Comparison of ENCODE assay signal across 1 cellular context in the genomic region with DNA sequence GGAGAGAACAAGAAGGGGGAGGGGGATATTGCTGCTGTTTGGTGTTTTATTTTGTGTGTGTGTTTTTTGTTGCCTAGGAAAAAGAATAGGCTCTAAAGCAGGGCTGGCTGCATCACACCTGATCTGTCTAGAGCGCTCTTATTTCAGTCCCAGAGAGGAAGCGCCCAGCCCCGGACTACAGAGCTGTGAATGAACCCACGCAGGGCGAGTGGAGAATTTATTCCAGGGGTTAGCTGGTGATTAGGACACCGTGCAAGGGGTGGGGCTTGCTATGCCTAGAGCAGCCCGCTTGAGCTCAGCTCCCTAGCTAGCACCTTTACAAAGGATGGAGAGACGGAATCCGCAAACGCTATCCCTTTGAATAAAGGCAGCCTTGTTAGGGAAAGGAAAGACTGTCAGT.
A peak's percentile ranks its signal among the peaks of the same experiment; 100 is the strongest.
TF ChIP-seq lines count a peak whose summit lies in the region.

No MANE protein-coding gene starts in this region.

TF ChIP-seq in HEK293, 187 proteins besides CTCF, POLR2A, EP300 and RAD21 (continued from another document and continues in another):
- TF ChIP-seq ZXDB (tag by site-specific recombination; IDR thresholded peaks at IDR 0.05), result no peak
- TF ChIP-seq ZNF501 (tag by site-specific recombination; IDR thresholded peaks at IDR 0.05), result no peak
- TF ChIP-seq ZBTB17 (tag by site-specific recombination; IDR thresholded peaks at IDR 0.05), result peak; percentile 60
- TF ChIP-seq ZNF202 (tag by site-specific recombination; IDR thresholded peaks at IDR 0.05; ENCODE audit: borderline replicate concordance), result no peak
- TF ChIP-seq ZEB2 (tag by site-specific recombination; IDR thresholded peaks at IDR 0.05), result no peak
- TF ChIP-seq, protein P1, sequence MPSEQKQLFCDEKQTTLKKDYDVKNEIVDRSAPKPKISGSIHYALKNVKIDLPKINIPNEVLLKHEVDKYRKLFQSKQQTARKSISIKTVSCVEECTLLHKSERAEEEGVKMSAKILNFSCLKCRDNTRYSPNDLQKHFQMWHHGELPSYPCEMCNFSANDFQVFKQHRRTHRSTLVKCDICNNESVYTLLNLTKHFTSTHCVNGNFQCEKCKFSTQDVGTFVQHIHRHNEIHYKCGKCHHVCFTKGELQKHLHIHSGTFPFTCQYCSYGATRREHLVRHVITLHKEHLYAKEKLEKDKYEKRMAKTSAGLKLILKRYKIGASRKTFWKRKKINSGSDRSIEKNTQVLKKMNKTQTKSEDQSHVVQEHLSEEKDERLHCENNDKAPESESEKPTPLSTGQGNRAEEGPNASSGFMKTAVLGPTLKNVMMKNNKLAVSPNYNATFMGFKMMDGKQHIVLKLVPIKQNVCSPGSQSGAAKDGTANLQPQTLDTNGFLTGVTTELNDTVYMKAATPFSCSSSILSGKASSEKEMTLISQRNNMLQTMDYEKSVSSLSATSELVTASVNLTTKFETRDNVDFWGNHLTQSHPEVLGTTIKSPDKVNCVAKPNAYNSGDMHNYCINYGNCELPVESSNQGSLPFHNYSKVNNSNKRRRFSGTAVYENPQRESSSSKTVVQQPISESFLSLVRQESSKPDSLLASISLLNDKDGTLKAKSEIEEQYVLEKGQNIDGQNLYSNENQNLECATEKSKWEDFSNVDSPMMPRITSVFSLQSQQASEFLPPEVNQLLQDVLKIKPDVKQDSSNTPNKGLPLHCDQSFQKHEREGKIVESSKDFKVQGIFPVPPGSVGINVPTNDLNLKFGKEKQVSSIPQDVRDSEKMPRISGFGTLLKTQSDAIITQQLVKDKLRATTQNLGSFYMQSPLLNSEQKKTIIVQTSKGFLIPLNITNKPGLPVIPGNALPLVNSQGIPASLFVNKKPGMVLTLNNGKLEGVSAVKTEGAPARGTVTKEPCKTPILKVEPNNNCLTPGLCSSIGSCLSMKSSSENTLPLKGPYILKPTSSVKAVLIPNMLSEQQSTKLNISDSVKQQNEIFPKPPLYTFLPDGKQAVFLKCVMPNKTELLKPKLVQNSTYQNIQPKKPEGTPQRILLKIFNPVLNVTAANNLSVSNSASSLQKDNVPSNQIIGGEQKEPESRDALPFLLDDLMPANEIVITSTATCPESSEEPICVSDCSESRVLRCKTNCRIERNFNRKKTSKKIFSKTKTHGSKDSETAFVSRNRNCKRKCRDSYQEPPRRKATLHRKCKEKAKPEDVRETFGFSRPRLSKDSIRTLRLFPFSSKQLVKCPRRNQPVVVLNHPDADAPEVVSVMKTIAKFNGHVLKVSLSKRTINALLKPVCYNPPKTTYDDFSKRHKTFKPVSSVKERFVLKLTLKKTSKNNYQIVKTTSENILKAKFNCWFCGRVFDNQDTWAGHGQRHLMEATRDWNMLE (tag by site-specific recombination; conservative IDR thresholded peaks at IDR 0.05; ENCODE audit: low read depth), result no peak
- TF ChIP-seq, protein P2, sequence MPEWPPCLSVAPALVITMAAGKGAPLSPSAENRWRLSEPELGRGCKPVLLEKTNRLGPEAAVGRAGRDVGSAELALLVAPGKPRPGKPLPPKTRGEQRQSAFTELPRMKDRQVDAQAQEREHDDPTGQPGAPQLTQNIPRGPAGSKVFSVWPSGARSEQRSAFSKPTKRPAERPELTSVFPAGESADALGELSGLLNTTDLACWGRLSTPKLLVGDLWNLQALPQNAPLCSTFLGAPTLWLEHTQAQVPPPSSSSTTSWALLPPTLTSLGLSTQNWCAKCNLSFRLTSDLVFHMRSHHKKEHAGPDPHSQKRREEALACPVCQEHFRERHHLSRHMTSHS (tag by site-specific recombination; IDR thresholded peaks at IDR 0.05), result no peak
- no peak for TF ChIP-seq MYNN (tag by site-specific recombination; IDR thresholded peaks at IDR 0.05; ENCODE audit: borderline replicate concordance)
- TF ChIP-seq YY2 (tag by site-specific recombination; IDR thresholded peaks at IDR 0.05), result no peak
- TF ChIP-seq KLF8 (tag by site-specific recombination; IDR thresholded peaks at IDR 0.05), result no peak
- TF ChIP-seq, protein P3, sequence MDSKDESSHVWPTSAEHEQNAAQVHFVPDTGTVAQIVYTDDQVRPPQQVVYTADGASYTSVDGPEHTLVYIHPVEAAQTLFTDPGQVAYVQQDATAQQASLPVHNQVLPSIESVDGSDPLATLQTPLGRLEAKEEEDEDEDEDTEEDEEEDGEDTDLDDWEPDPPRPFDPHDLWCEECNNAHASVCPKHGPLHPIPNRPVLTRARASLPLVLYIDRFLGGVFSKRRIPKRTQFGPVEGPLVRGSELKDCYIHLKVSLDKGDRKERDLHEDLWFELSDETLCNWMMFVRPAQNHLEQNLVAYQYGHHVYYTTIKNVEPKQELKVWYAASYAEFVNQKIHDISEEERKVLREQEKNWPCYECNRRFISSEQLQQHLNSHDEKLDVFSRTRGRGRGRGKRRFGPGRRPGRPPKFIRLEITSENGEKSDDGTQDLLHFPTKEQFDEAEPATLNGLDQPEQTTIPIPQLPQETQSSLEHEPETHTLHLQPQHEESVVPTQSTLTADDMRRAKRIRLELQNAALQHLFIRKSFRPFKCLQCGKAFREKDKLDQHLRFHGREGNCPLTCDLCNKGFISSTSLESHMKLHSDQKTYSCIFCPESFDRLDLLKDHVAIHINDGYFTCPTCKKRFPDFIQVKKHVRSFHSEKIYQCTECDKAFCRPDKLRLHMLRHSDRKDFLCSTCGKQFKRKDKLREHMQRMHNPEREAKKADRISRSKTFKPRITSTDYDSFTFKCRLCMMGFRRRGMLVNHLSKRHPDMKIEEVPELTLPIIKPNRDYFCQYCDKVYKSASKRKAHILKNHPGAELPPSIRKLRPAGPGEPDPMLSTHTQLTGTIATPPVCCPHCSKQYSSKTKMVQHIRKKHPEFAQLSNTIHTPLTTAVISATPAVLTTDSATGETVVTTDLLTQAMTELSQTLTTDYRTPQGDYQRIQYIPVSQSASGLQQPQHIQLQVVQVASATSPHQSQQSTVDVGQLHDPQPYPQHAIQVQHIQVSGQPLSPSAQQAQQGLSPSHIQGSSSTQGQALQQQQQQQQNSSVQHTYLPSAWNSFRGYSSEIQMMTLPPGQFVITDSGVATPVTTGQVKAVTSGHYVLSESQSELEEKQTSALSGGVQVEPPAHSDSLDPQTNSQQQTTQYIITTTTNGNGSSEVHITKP (tag by site-specific recombination; IDR thresholded peaks at IDR 0.05), result 0 out of 2 replicates have a peak, but pooled peaks have one; percentile 11
- TF ChIP-seq ZNF747 (tag by site-specific recombination; IDR thresholded peaks at IDR 0.05), result no peak
- TF ChIP-seq ZNF654 (tag by site-specific recombination; IDR thresholded peaks at IDR 0.05; ENCODE audit: low read depth), result no peak
- TF ChIP-seq, protein P4, sequence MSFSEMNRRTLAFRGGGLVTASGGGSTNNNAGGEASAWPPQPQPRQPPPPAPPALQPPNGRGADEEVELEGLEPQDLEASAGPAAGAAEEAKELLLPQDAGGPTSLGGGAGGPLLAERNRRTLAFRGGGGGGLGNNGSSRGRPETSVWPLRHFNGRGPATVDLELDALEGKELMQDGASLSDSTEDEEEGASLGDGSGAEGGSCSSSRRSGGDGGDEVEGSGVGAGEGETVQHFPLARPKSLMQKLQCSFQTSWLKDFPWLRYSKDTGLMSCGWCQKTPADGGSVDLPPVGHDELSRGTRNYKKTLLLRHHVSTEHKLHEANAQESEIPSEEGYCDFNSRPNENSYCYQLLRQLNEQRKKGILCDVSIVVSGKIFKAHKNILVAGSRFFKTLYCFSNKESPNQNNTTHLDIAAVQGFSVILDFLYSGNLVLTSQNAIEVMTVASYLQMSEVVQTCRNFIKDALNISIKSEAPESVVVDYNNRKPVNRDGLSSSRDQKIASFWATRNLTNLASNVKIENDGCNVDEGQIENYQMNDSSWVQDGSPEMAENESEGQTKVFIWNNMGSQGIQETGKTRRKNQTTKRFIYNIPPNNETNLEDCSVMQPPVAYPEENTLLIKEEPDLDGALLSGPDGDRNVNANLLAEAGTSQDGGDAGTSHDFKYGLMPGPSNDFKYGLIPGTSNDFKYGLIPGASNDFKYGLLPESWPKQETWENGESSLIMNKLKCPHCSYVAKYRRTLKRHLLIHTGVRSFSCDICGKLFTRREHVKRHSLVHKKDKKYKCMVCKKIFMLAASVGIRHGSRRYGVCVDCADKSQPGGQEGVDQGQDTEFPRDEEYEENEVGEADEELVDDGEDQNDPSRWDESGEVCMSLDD (tag by site-specific recombination; IDR thresholded peaks at IDR 0.05), result no peak
- peak; percentile 32; the same call in 1 of the 2 replicates for TF ChIP-seq IKZF3 (tag by site-specific recombination; IDR thresholded peaks at IDR 0.05)
- no peak for TF ChIP-seq ZNF514 (tag by site-specific recombination; IDR thresholded peaks at IDR 0.05)
- TF ChIP-seq, protein P5, sequence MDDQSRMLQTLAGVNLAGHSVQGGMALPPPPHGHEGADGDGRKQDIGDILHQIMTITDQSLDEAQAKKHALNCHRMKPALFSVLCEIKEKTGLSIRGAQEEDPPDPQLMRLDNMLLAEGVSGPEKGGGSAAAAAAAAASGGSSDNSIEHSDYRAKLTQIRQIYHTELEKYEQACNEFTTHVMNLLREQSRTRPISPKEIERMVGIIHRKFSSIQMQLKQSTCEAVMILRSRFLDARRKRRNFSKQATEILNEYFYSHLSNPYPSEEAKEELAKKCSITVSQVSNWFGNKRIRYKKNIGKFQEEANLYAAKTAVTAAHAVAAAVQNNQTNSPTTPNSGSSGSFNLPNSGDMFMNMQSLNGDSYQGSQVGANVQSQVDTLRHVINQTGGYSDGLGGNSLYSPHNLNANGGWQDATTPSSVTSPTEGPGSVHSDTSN (CRISPR knock-in tag; IDR thresholded peaks at IDR 0.05), result no peak
- TF ChIP-seq, protein P6, sequence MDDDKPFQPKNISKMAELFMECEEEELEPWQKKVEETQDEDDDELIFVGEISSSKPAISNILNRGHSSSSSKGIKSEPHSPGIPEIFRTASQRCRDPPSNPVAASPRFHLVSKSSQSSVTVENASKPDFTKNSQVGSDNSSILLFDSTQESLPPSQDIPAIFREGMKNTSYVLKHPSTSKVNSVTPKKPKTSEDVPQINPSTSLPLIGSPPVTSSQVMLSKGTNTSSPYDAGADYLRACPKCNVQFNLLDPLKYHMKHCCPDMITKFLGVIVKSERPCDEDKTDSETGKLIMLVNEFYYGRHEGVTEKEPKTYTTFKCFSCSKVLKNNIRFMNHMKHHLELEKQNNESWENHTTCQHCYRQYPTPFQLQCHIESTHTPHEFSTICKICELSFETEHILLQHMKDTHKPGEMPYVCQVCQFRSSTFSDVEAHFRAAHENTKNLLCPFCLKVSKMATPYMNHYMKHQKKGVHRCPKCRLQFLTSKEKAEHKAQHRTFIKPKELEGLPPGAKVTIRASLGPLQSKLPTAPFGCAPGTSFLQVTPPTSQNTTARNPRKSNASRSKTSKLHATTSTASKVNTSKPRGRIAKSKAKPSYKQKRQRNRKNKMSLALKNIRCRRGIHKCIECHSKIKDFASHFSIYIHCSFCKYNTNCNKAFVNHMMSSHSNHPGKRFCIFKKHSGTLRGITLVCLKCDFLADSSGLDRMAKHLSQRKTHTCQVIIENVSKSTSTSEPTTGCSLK (tag by site-specific recombination; IDR thresholded peaks at IDR 0.05), result no peak
- TF ChIP-seq GLIS2 (tag by site-specific recombination; IDR thresholded peaks at IDR 0.05), result no peak
- TF ChIP-seq, protein P7, sequence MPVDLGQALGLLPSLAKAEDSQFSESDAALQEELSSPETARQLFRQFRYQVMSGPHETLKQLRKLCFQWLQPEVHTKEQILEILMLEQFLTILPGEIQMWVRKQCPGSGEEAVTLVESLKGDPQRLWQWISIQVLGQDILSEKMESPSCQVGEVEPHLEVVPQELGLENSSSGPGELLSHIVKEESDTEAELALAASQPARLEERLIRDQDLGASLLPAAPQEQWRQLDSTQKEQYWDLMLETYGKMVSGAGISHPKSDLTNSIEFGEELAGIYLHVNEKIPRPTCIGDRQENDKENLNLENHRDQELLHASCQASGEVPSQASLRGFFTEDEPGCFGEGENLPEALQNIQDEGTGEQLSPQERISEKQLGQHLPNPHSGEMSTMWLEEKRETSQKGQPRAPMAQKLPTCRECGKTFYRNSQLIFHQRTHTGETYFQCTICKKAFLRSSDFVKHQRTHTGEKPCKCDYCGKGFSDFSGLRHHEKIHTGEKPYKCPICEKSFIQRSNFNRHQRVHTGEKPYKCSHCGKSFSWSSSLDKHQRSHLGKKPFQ (tag by site-specific recombination; IDR thresholded peaks at IDR 0.05), result no peak
- TF ChIP-seq PRDM1 (tag by site-specific recombination; IDR thresholded peaks at IDR 0.05), result 0 out of 2 replicates have a peak, but pooled peaks have one; percentile 4
- TF ChIP-seq, protein P8, sequence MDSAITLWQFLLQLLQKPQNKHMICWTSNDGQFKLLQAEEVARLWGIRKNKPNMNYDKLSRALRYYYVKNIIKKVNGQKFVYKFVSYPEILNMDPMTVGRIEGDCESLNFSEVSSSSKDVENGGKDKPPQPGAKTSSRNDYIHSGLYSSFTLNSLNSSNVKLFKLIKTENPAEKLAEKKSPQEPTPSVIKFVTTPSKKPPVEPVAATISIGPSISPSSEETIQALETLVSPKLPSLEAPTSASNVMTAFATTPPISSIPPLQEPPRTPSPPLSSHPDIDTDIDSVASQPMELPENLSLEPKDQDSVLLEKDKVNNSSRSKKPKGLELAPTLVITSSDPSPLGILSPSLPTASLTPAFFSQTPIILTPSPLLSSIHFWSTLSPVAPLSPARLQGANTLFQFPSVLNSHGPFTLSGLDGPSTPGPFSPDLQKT (IDR thresholded peaks at IDR 0.05; ENCODE audit: borderline replicate concordance, low read depth, low read length), result no peak
- TF ChIP-seq ZNF274 (IDR thresholded peaks at IDR 0.05; ENCODE audit: low read length), result no peak
- no peak for TF ChIP-seq ZNF274 (tag by site-specific recombination; IDR thresholded peaks at IDR 0.05; ENCODE audit: borderline replicate concordance)
- no peak for TF ChIP-seq ZFP69B (tag by site-specific recombination; IDR thresholded peaks at IDR 0.05)
- no peak for TF ChIP-seq ZNF571 (tag by site-specific recombination; IDR thresholded peaks at IDR 0.05)
- no peak for TF ChIP-seq ZNF433 (tag by site-specific recombination; IDR thresholded peaks at IDR 0.05; ENCODE audit: low read depth)
- no peak for TF ChIP-seq SP3 (tag by site-specific recombination; IDR thresholded peaks at IDR 0.05)
- TF ChIP-seq, protein P9, sequence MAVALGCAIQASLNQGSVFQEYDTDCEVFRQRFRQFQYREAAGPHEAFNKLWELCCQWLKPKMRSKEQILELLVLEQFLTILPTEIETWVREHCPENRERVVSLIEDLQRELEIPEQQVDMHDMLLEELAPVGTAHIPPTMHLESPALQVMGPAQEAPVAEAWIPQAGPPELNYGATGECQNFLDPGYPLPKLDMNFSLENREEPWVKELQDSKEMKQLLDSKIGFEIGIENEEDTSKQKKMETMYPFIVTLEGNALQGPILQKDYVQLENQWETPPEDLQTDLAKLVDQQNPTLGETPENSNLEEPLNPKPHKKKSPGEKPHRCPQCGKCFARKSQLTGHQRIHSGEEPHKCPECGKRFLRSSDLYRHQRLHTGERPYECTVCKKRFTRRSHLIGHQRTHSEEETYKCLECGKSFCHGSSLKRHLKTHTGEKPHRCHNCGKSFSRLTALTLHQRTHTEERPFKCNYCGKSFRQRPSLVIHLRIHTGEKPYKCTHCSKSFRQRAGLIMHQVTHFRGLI (tag by site-specific recombination; IDR thresholded peaks at IDR 0.05), result no peak
- no peak for TF ChIP-seq ZNF311 (tag by site-specific recombination; IDR thresholded peaks at IDR 0.05; ENCODE audit: borderline replicate concordance)
- no peak for TF ChIP-seq ZBTB8A (tag by site-specific recombination; IDR thresholded peaks at IDR 0.05)
- TF ChIP-seq ZNF335 (tag by site-specific recombination; conservative IDR thresholded peaks at IDR 0.05), result peak; percentile 51; the same call in 1 of the 2 replicates
- no peak for TF ChIP-seq ZNF664 (tag by site-specific recombination; IDR thresholded peaks at IDR 0.05)
- TF ChIP-seq ZFP41 (tag by site-specific recombination; IDR thresholded peaks at IDR 0.05; ENCODE audit: borderline replicate concordance), result no peak
- no peak for TF ChIP-seq REPIN1 (tag by site-specific recombination; IDR thresholded peaks at IDR 0.05; ENCODE audit: low read depth)
